In genomic region chr12:109154485-109155438, GRCh38 we compare ENCODE assay signal across 8 cellular contexts. TPM values are rescaled to one million over a fixed set of nuclear protein-coding genes. Genes with fewer than 3 reads are reported as not detected.
DNase-seq lines count a peak whose midpoint lies in the region; ATAC-seq and TF ChIP-seq lines count a peak whose summit lies in the region.

No MANE protein-coding gene starts in this region.

- DNase-seq in NCI-H2227 treated with DMSO at 0.1 percent for 48 hours (lab: John Stamatoyannopoulos, UW): peak; percentile 86
- DNase-seq in activated CD4-positive, alpha-beta T cell treated with anti-CD3 and anti-CD28 coated beads for 24 hours (ENCODE audit: low read depth in 2 of 2): peak; percentile 70 to 76
- DNase-seq in chondrocyte (ENCODE audit: low spot score): no peak
- peak; percentile 44 for DNase-seq in kidney glomerular epithelial cell (lab: John Stamatoyannopoulos, UW)
- DNase-seq in stimulated activated CD4-positive, alpha-beta T cell treated with anti-CD3 and anti-CD28 coated beads, Interleukin-15, amount 100 ng/mL, for 24 hours: peak; percentile 87
- DNase-seq in AML-193 (lab: John Stamatoyannopoulos, UW): no peak

- H3K27me3 Mint-ChIP-seq in chondrocyte (ENCODE audit: low read depth): peaks cover 11% of the 10 kb centered on the region

- H3K27ac Mint-ChIP-seq in chondrocyte (ENCODE audit: unreplicated experiment): peak overlapping the region; percentile 38

- no peak for TF ChIP-seq CTCF in chondrocyte (IDR thresholded peaks at IDR 0.05)

- no peaks in the 10 kb centered on the region for H3K36me3 Mint-ChIP-seq in chondrocyte (ENCODE audit: low read depth)

- ATAC-seq in GM18505 (IDR thresholded peaks at IDR 0.05; ENCODE audit: unreplicated experiment) (peak; percentile 73), HG02973 (IDR thresholded peaks at IDR 0.05; ENCODE audit: unreplicated experiment) (peak; percentile 80)

- H3K4me3 Mint-ChIP-seq in chondrocyte (ENCODE audit: unreplicated experiment): peak overlapping the region; percentile 78

- no peaks in the 10 kb centered on the region for H3K9me3 Mint-ChIP-seq in chondrocyte (ENCODE audit: low read depth)

- TF ChIP-seq POLR2A in GM18505 (IDR thresholded peaks at IDR 0.05; ENCODE audit: borderline replicate concordance, extremely low read depth, insufficient read depth, insufficient read length): no peak

- H3K4me1 Mint-ChIP-seq in chondrocyte (ENCODE audit: low read depth): peaks cover 15% of the 10 kb centered on the region

RNA-seq across cellular contexts. Expression of gene ACACB, which starts 38.4 kb away (rescaled TPM):
- 2.9 to 7.9 TPM (median 5.9 TPM) in 3 replicates for total RNA-seq in chondrocyte

RNA-seq across cellular contexts. Expression of gene UNG, which starts 57.4 kb away (rescaled TPM):
- 13.6 to 23.7 TPM (median 15.2 TPM) in 3 replicates for total RNA-seq in chondrocyte

Comparison
In these comparisons a context has a peak if more than half of its experiments do, and no peak if none do; other contexts are left out.
1. DNase-seq: peak in NCI-H2227 treated with DMSO at 0.1 percent for 48 hours (single experiment), activated CD4-positive, alpha-beta T cell treated with anti-CD3 and anti-CD28 coated beads for 24 hours (2 of 2), kidney glomerular epithelial cell (single experiment) and stimulated activated CD4-positive, alpha-beta T cell treated with anti-CD3 and anti-CD28 coated beads, Interleukin-15, amount 100 ng/mL, for 24 hours (single experiment); none in chondrocyte (single experiment) and AML-193 (0 of 2).